ENCODE assay signal across 8 cellular contexts in the genomic region with DNA sequence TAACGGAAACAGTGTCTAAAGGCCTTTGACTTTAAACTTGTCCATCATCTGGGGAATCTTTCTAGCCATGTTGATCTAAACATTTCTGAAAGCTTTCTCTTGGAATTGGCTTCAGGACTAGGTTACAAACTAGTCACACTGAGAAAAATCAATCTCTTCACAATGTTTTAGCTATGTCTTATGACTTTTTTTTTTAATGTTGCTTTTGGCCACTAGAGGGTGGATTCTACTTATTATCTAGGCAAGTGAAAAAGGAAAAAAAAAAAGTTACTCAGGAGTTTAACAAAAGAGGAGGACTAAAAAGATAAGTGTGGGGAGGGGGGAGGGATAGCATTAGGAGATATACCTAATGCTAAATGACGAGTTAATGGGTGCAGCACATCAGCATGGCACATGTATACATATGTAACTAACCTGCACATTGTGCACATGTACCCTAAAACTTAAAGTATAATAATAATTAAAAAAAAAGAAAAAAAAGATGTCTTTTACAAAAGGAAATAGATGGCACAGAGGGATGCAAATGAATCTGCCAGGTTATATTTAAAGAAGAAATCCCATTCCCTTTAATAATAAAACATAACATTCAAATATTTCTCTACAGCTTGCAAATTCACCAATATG.
DNase-seq lines count a peak whose midpoint lies in the region; ATAC-seq and TF ChIP-seq lines count a peak whose summit lies in the region.

No MANE protein-coding gene starts in this region.

- H3K27me3 ChIP-seq in A673 (replicated peaks; ENCODE audit: insufficient read depth, low read depth, low read length, poor library complexity) (no peaks in the 10 kb centered on the region), GM23338 (ENCODE audit: insufficient read depth) (no peaks in the 10 kb centered on the region), Peyer's patch (no peaks in the 10 kb centered on the region), fibroblast of lung (ENCODE audit: control insufficient read depth, insufficient read depth, low read length) (no peaks in the 10 kb centered on the region)

- no peaks in the 10 kb centered on the region; the same call in 2 of the 3 replicates for H3K9me3 Mint-ChIP-seq in GM23338

- no peak overlapping the region for H3K4me3 Mint-ChIP-seq in GM23338

- H3K9me2 ChIP-seq in GM23338 (ENCODE audit: insufficient read depth) = no peaks in the 10 kb centered on the region

- no peak overlapping the region for H3K27ac Mint-ChIP-seq in GM23338

- POLR2A ChIA-PET in A673 (lab: Charles Lee; ENCODE audit: low non-redundant PET) = no interaction called here

- BruUV-seq in A673 (replicated peaks; lab: Mats Ljungman, UMichigan) = no TSS peak

- H3K4me2 ChIP-seq in GM23338 = no peak overlapping the region
- no peak overlapping the region for H3K4me2 ChIP-seq in fibroblast of lung (ENCODE audit: extremely low read depth, insufficient read depth, low read length)

- H4K20me1 ChIP-seq in GM23338 (replicated peaks; ENCODE audit: insufficient read depth) (no peaks in the 10 kb centered on the region), fibroblast of lung (ENCODE audit: control insufficient read depth, extremely low read depth, insufficient read depth, low read length) (no peaks in the 10 kb centered on the region)

- H3K79me2 ChIP-seq in GM23338 (replicated peaks; ENCODE audit: insufficient read depth) (no peaks in the 10 kb centered on the region), fibroblast of lung (ENCODE audit: control insufficient read depth, insufficient read depth, low read length) (no peaks in the 10 kb centered on the region)

- H3K9ac ChIP-seq in fibroblast of lung (ENCODE audit: insufficient read depth, low read length) = no peak overlapping the region

- no peaks in the 10 kb centered on the region for H3F3A ChIP-seq in GM23338 (replicated peaks; ENCODE audit: low read depth)

- DNase-seq in A673 (ENCODE audit: low spot score) (peak; percentile 69), GM23338 (ENCODE audit: low spot score) (peak; percentile 89), Peyer's patch (no peak), fibroblast of lung (ENCODE audit: low read depth in 2 of 2) (peak; percentile 62 to 85), retinal pigment epithelial cell (ENCODE audit: low read depth) (peak; percentile 29)
- no peak for DNase-seq in stimulated activated CD4-positive, alpha-beta T cell treated with anti-CD3 and anti-CD28 coated beads, Interleukin-4, amount 100 ng/mL, for 1 hour

- ATAC-seq in GM23338 (peak; percentile 29; the same call in 1 of the 3 replicates), HG02852 (IDR thresholded peaks at IDR 0.05; ENCODE audit: unreplicated experiment) (no peak), HG03378 (IDR thresholded peaks at IDR 0.05; ENCODE audit: unreplicated experiment) (no peak)

- H3K27me3 Mint-ChIP-seq in GM23338 (ENCODE audit: insufficient read depth, low read depth, poor library complexity) = peaks cover 4% of the 10 kb centered on the region

- peak; percentile 64 for TF ChIP-seq CTCF in A673 (conservative IDR thresholded peaks at IDR 0.05; ENCODE audit: low read depth, low read length)
- TF ChIP-seq CTCF in GM23338 (conservative IDR thresholded peaks at IDR 0.05; ENCODE audit: low read depth in 2 of 2) = peak in 1 of 2 experiments; percentile 85
- TF ChIP-seq CTCF in Peyer's patch (IDR thresholded peaks at IDR 0.05) = peak in 4 of 6 experiments; percentile 21 to 33 (median 28)
- peak; percentile 17 to 47 for TF ChIP-seq CTCF in fibroblast of lung (conservative IDR thresholded peaks at IDR 0.05 in 1 of 2, IDR thresholded peaks at IDR 0.05 in 1 of 2; ENCODE audit: low read depth in 1 of 2, low read length in 2 of 2)
- TF ChIP-seq CTCF in retinal pigment epithelial cell (conservative IDR thresholded peaks at IDR 0.05; ENCODE audit: low read depth, low read length) = peak; percentile 52

- H3K4me1 Mint-ChIP-seq in GM23338 = peaks cover 2% of the 10 kb centered on the region; the same call in 2 of the 3 replicates

- H3K27ac ChIP-seq in A673 (ENCODE audit: low read depth, low read length, poor library complexity, severe bottlenecking) (no peak overlapping the region), GM23338 (ENCODE audit: low read depth) (no peak overlapping the region), Peyer's patch (no peak overlapping the region), fibroblast of lung (ENCODE audit: insufficient read depth, low read length) (no peak overlapping the region)

- no peaks in the 10 kb centered on the region for H3K36me3 Mint-ChIP-seq in GM23338 (ENCODE audit: low read depth)

- CTCF ChIA-PET in A673 (lab: Charles Lee) = interaction anchor here (0.6 to 1.2 kb wide), 9 partner anchors 56 to 846 kb away, joined by 3 to 12 read pairs (median 5); no protein-coding TSS in a partner anchor

- H3K4me3 ChIP-seq in A673 (ENCODE audit: low read depth, low read length, poor library complexity, severe bottlenecking) (no peak overlapping the region), GM23338 (no peak overlapping the region), Peyer's patch (no peak overlapping the region), fibroblast of lung (replicated peaks in 1 of 4; ENCODE audit: control extremely low read depth in 1 of 4, insufficient read depth in 1 of 4, low read depth in 3 of 4, low read length in 4 of 4) (no peak overlapping the region), retinal pigment epithelial cell (ENCODE audit: low read length) (no peak overlapping the region)

- H2AFZ ChIP-seq in GM23338 (no peak overlapping the region), fibroblast of lung (ENCODE audit: low read length) (peak overlapping the region; percentile 36)

- H3K9me3 ChIP-seq in A673 (ENCODE audit: low read depth, low read length, poor library complexity, severe bottlenecking) = no peaks in the 10 kb centered on the region
- H3K9me3 ChIP-seq in Peyer's patch = no peaks in the 10 kb centered on the region
- H3K9me3 ChIP-seq in fibroblast of lung (ENCODE audit: control insufficient read depth, insufficient read depth, low read depth, low read length) = no peaks in the 10 kb centered on the region

- H3K4me1 ChIP-seq in A673 (ENCODE audit: insufficient read depth, low read length, poor library complexity, severe bottlenecking) (no peaks in the 10 kb centered on the region), GM23338 (ENCODE audit: insufficient read depth) (no peaks in the 10 kb centered on the region), Peyer's patch (no peaks in the 10 kb centered on the region), fibroblast of lung (ENCODE audit: control insufficient read depth, extremely low read depth, insufficient read depth, low read length) (no peaks in the 10 kb centered on the region)

- no peak for TF ChIP-seq POLR2A in Peyer's patch (IDR thresholded peaks at IDR 0.05)

- intact Hi-C loops in A673 (cut with micrococcal nuclease; ENCODE audit: unreplicated experiment) = loop anchor here (2.0 to 5.0 kb wide), 2 partner anchors 155 to 286 kb away; no protein-coding TSS in a partner anchor

- H3K36me3 ChIP-seq in A673 (ENCODE audit: insufficient read depth, low read length, poor library complexity, severe bottlenecking) = no peaks in the 10 kb centered on the region
- no peaks in the 10 kb centered on the region for H3K36me3 ChIP-seq in GM23338 (ENCODE audit: insufficient read depth)
- no peaks in the 10 kb centered on the region for H3K36me3 ChIP-seq in Peyer's patch
- no peaks in the 10 kb centered on the region for H3K36me3 ChIP-seq in fibroblast of lung (ENCODE audit: control insufficient read depth, insufficient read depth, low read length)

TF ChIP-seq in GM23338, 12 proteins besides CTCF, POLR2A, EP300 and RAD21:
- TF ChIP-seq ZNF331 (CRISPR knock-in tag; IDR thresholded peaks at IDR 0.05; ENCODE audit: low read depth) (no peak), EZH2 (IDR thresholded peaks at IDR 0.05; ENCODE audit: low read depth, unreplicated experiment) (no peak), CREB1 (CRISPR knock-in tag; IDR thresholded peaks at IDR 0.05; ENCODE audit: low read depth) (no peak), POLR2AphosphoS5 (IDR thresholded peaks at IDR 0.05; ENCODE audit: low read depth) (no peak), NANOG (IDR thresholded peaks at IDR 0.05; ENCODE audit: borderline replicate concordance) (no peak), JUNB (IDR thresholded peaks at IDR 0.05; ENCODE audit: unreplicated experiment) (no peak)

Comparison
In these comparisons a context has a peak if more than half of its experiments do, and no peak if none do; other contexts are left out.
1. DNase-seq: peak in A673 (single experiment), GM23338 (single experiment), fibroblast of lung (2 of 2) and retinal pigment epithelial cell (single experiment); none in Peyer's patch (0 of 3) and stimulated activated CD4-positive, alpha-beta T cell treated with anti-CD3 and anti-CD28 coated beads, Interleukin-4, amount 100 ng/mL, for 1 hour (single experiment).